1 cellular context compared by ENCODE assay signal in the genomic region with DNA sequence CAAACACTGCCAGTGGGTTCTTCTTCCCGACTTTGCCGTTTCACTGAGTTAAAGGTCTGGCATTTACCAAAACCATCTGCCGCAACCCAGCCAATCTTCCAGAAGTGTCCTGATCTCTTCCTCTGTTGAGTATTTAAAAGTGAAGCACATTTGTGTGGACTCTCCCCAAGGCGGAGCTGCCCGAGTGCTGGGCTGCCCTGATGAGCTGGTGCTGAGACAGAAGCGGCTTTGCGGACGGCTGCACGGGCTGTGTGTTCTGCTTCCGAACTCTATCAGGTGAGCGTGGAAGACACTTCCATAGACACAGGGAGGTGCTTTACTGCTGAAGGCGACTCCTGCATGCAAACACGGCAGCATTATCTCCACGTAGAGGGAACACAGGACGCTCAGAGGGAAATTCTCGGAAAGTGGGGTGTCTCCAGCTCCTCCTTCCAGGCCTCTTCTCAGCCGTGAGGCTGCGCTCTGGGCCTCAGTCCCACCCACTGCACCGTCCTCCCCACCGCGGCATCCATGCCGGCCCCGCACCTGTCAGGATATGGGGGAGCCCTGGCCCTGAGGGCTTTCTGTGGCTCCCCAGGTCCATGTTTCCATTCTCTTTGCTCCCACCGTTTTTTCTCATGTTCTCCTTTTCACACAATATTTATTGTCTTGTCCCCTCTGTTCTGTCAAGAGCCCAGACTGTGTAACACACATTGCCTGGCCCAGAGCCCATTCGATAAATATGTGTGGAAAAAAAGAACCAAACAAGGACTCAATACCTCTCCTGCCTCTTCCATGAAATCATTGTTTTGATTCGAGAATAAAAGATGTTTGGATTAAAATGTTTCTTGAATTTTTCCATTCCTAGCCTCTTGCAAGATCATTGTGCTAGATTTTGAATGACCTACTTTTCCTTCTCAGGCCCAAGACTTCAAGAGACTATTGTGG.
TF ChIP-seq lines count a peak whose summit lies in the region.

No MANE protein-coding gene starts in this region.

TF ChIP-seq in GM23338, 12 proteins besides CTCF, POLR2A, EP300 and RAD21 (continued from another document):
- no peak for TF ChIP-seq CREB1 (CRISPR knock-in tag; IDR thresholded peaks at IDR 0.05; ENCODE audit: low read depth)
- TF ChIP-seq, protein P1, sequence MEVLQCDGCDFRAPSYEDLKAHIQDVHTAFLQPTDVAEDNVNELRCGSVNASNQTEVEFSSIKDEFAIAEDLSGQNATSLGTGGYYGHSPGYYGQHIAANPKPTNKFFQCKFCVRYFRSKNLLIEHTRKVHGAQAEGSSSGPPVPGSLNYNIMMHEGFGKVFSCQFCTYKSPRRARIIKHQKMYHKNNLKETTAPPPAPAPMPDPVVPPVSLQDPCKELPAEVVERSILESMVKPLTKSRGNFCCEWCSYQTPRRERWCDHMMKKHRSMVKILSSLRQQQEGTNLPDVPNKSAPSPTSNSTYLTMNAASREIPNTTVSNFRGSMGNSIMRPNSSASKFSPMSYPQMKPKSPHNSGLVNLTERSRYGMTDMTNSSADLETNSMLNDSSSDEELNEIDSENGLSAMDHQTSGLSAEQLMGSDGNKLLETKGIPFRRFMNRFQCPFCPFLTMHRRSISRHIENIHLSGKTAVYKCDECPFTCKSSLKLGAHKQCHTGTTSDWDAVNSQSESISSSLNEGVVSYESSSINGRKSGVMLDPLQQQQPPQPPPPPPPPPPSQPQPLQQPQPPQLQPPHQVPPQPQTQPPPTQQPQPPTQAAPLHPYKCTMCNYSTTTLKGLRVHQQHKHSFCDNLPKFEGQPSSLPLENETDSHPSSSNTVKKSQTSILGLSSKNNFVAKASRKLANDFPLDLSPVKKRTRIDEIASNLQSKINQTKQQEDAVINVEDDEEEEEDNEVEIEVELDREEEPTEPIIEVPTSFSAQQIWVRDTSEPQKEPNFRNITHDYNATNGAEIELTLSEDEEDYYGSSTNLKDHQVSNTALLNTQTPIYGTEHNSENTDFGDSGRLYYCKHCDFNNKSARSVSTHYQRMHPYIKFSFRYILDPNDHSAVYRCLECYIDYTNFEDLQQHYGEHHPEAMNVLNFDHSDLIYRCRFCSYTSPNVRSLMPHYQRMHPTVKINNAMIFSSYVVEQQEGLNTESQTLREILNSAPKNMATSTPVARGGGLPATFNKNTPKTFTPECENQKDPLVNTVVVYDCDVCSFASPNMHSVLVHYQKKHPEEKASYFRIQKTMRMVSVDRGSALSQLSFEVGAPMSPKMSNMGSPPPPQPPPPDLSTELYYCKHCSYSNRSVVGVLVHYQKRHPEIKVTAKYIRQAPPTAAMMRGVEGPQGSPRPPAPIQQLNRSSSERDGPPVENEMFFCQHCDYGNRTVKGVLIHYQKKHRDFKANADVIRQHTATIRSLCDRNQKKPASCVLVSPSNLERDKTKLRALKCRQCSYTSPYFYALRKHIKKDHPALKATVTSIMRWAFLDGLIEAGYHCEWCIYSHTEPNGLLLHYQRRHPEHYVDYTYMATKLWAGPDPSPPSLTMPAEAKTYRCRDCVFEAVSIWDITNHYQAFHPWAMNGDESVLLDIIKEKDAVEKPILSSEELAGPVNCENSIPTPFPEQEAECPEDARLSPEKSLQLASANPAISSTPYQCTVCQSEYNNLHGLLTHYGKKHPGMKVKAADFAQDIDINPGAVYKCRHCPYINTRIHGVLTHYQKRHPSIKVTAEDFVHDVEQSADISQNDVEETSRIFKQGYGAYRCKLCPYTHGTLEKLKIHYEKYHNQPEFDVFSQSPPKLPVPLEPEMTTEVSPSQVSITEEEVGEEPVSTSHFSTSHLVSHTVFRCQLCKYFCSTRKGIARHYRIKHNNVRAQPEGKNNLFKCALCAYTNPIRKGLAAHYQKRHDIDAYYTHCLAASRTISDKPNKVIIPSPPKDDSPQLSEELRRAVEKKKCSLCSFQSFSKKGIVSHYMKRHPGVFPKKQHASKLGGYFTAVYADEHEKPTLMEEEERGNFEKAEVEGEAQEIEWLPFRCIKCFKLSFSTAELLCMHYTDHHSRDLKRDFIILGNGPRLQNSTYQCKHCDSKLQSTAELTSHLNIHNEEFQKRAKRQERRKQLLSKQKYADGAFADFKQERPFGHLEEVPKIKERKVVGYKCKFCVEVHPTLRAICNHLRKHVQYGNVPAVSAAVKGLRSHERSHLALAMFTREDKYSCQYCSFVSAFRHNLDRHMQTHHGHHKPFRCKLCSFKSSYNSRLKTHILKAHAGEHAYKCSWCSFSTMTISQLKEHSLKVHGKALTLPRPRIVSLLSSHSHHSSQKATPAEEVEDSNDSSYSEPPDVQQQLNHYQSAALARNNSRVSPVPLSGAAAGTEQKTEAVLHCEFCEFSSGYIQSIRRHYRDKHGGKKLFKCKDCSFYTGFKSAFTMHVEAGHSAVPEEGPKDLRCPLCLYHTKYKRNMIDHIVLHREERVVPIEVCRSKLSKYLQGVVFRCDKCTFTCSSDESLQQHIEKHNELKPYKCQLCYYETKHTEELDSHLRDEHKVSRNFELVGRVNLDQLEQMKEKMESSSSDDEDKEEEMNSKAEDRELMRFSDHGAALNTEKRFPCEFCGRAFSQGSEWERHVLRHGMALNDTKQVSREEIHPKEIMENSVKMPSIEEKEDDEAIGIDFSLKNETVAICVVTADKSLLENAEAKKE (CRISPR knock-in tag; IDR thresholded peaks at IDR 0.05): no peak
